In the genomic region with DNA sequence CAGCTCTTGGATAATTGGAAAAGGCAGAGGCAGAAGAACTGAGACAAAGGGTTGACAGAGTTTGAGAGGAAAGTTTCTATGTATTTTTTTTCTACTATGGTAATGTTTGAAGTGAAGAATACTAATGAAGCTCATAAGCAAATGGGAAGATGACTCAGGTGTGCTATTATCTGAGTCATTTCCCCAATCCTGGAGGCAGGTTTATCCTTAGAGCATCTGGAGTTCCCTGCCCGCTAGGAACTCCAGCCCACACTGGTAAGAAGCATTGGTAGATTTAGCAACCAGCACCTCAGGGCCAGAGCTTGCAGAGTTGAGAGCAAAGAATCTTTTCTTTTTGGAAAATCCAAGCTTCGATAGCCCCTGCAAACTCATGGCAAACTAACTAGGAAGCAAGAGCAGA, we compare ENCODE assay signal across 19 cellular contexts. TPM values are rescaled to one million over a fixed set of nuclear protein-coding genes. Genes with fewer than 3 reads are reported as not detected.
DNase-seq lines count a peak whose midpoint lies in the region; ATAC-seq and TF ChIP-seq lines count a peak whose summit lies in the region.
"Had no signal": no experiment of that assay in that cellular context is flagged by ENCODE, and none has a peak within 500 bp of the region (broad histone marks: within the 10 kb centered on the region; RNA-seq: fewer than 3 reads in every experiment).

No MANE protein-coding gene starts in this region.

- H3K36me3 ChIP-seq in RWPE2 (ENCODE audit: low read depth): no peaks in the 10 kb centered on the region
- H3K36me3 ChIP-seq in OCI-LY7 (ENCODE audit: insufficient read depth, low read length): peaks cover 22% of the 10 kb centered on the region
- H3K36me3 ChIP-seq: right lobe of liver, uterus had no signal

- no peaks in the 10 kb centered on the region for H3K27me3 ChIP-seq in RWPE2 (ENCODE audit: insufficient read depth, poor library complexity, severe bottlenecking)
- H3K27me3 ChIP-seq: right lobe of liver, uterus had no signal

- TF ChIP-seq CTCF in RWPE2 (IDR thresholded peaks at IDR 0.05; ENCODE audit: poor library complexity, severe bottlenecking): no peak
- TF ChIP-seq CTCF in OCI-LY7 (conservative IDR thresholded peaks at IDR 0.05; ENCODE audit: low read length): no peak

- no peak for ATAC-seq in activated T-cell treated with anti-CD3 and anti-CD28 coated beads, Interleukin-2, amount 50 U/mL, for 72 hours (replicated peaks in 1 of 2)
- ATAC-seq in RWPE2 (ENCODE audit: low read depth): peak; percentile 85
- ATAC-seq in esophagus mucosa: peak; percentile 72
- no peak for ATAC-seq in stimulated activated memory B cell treated with anti-CD40 and anti-IgM and Interleukin-4, amounts not matched to agents 10 μg/mL and 1 μg/mL and 100 μg/mL, for 72 hours
- ATAC-seq in HG03108 (IDR thresholded peaks at IDR 0.05; ENCODE audit: unreplicated experiment): no peak
- ATAC-seq: activated CD4-positive, alpha-beta T cell treated with anti-CD3 and anti-CD28 coated beads for 36 hours; effector memory CD8-positive, alpha-beta T cell; right lobe of liver had no signal

- H3K79me2 ChIP-seq in OCI-LY7 (ENCODE audit: insufficient read depth, low read depth, low read length): no peaks in the 10 kb centered on the region

- no peak for DNase-seq in activated T-cell treated with anti-CD3 and anti-CD28 coated beads, Interleukin-2, amount 50 U/mL, for 72 hours
- no peak for DNase-seq in activated T-cell treated with anti-CD3 and anti-CD28 coated beads, Interleukin-2, amount 50 U/mL, for 48 hours
- no peak for DNase-seq in RWPE2 (ENCODE audit: low spot score)
- DNase-seq in DMS153 treated with DMSO at 0.1 percent for 48 hours (lab: John Stamatoyannopoulos, UW; ENCODE audit: unreplicated experiment): no peak
- DNase-seq in OCI-LY7 (ENCODE audit: low spot score): no peak
- DNase-seq: activated CD4-positive, alpha-beta T cell treated with anti-CD3 and anti-CD28 coated beads for 36 hours; activated T-cell treated with anti-CD3 and anti-CD28 coated beads for 4 hours; CD8-positive, alpha-beta memory T cell; effector memory CD8-positive, alpha-beta T cell; hippocampal formation; midbrain; NCI-H187 treated with DMSO at 0.1 percent for 48 hours; right lobe of liver; SIG-M5; T1000; uterus had no signal

- H3K27me3 Mint-ChIP-seq in activated T-cell treated with anti-CD3 and anti-CD28 coated beads, Interleukin-2, amount 50 U/mL, for 72 hours (ENCODE audit: low read depth): no peaks in the 10 kb centered on the region
- H3K27me3 Mint-ChIP-seq in stimulated activated memory B cell treated with anti-CD40 and anti-IgM and Interleukin-4, amounts not matched to agents 10 μg/mL and 1 μg/mL and 100 μg/mL, for 72 hours: no peaks in the 10 kb centered on the region
- H3K27me3 Mint-ChIP-seq: activated CD4-positive, alpha-beta T cell treated with anti-CD3 and anti-CD28 coated beads for 36 hours; effector memory CD8-positive, alpha-beta T cell had no signal

- H2AFZ ChIP-seq in OCI-LY7 (ENCODE audit: low read length): no peak overlapping the region

- no peak overlapping the region for H3K4me3 Mint-ChIP-seq in activated T-cell treated with anti-CD3 and anti-CD28 coated beads, Interleukin-2, amount 50 U/mL, for 72 hours
- H3K4me3 Mint-ChIP-seq in stimulated activated memory B cell treated with anti-CD40 and anti-IgM and Interleukin-4, amounts not matched to agents 10 μg/mL and 1 μg/mL and 100 μg/mL, for 72 hours: no peak overlapping the region
- H3K4me3 Mint-ChIP-seq: activated CD4-positive, alpha-beta T cell treated with anti-CD3 and anti-CD28 coated beads for 36 hours; effector memory CD8-positive, alpha-beta T cell had no signal

- H3K9me3 ChIP-seq in RWPE2 (ENCODE audit: severe bottlenecking) (no peaks in the 10 kb centered on the region), OCI-LY7 (ENCODE audit: low read length) (no peaks in the 10 kb centered on the region)
- H3K9me3 ChIP-seq: right lobe of liver, uterus had no signal

- no peaks in the 10 kb centered on the region for H4K20me1 ChIP-seq in OCI-LY7 (ENCODE audit: insufficient read depth, low read length)

- H3K9me3 Mint-ChIP-seq in activated T-cell treated with anti-CD3 and anti-CD28 coated beads, Interleukin-2, amount 50 U/mL, for 72 hours: no peaks in the 10 kb centered on the region
- H3K9me3 Mint-ChIP-seq in stimulated activated memory B cell treated with anti-CD40 and anti-IgM and Interleukin-4, amounts not matched to agents 10 μg/mL and 1 μg/mL and 100 μg/mL, for 72 hours: no peaks in the 10 kb centered on the region
- H3K9me3 Mint-ChIP-seq: CD8-positive, alpha-beta memory T cell; effector memory CD8-positive, alpha-beta T cell had no signal

- H3K27ac Mint-ChIP-seq in activated T-cell treated with anti-CD3 and anti-CD28 coated beads, Interleukin-2, amount 50 U/mL, for 72 hours: peak overlapping the region; percentile 80
- H3K27ac Mint-ChIP-seq in stimulated activated memory B cell treated with anti-CD40 and anti-IgM and Interleukin-4, amounts not matched to agents 10 μg/mL and 1 μg/mL and 100 μg/mL, for 72 hours: peak overlapping the region; percentile 27

- H3K9me2 ChIP-seq in OCI-LY7 (ENCODE audit: insufficient read depth, low read length): no peaks in the 10 kb centered on the region

- H3K4me3 ChIP-seq in RWPE2 (ENCODE audit: severe bottlenecking) (no peak overlapping the region), OCI-LY7 (ENCODE audit: low read depth, low read length, poor library complexity, severe bottlenecking) (no peak overlapping the region)
- H3K4me3 ChIP-seq: right lobe of liver, uterus had no signal

- POLR2A ChIA-PET in OCI-LY7 (lab: Charles Lee): interaction anchor here (0.6 kb wide), 1 partner anchor 27 kb away, joined by 3 read pairs; no protein-coding TSS in a partner anchor

- H3K36me3 Mint-ChIP-seq in activated T-cell treated with anti-CD3 and anti-CD28 coated beads, Interleukin-2, amount 50 U/mL, for 72 hours (ENCODE audit: insufficient read depth in 2 of 2): peaks cover 0 to 10% of the 10 kb centered on the region in 2 donors
- H3K36me3 Mint-ChIP-seq in stimulated activated memory B cell treated with anti-CD40 and anti-IgM and Interleukin-4, amounts not matched to agents 10 μg/mL and 1 μg/mL and 100 μg/mL, for 72 hours: peaks cover 19% of the 10 kb centered on the region

- CTCF ChIA-PET in OCI-LY7 (lab: Charles Lee; ENCODE audit: unreplicated experiment): no interaction called here

- H3K4me1 ChIP-seq in RWPE2 (ENCODE audit: insufficient read depth, poor library complexity, severe bottlenecking) (peaks cover 9% of the 10 kb centered on the region), OCI-LY7 (ENCODE audit: insufficient read depth, low read length, poor library complexity, severe bottlenecking) (no peaks in the 10 kb centered on the region)
- H3K4me1 ChIP-seq: right lobe of liver, uterus had no signal

- peaks cover 44% of the 10 kb centered on the region for H3K4me1 Mint-ChIP-seq in activated T-cell treated with anti-CD3 and anti-CD28 coated beads, Interleukin-2, amount 50 U/mL, for 72 hours (ENCODE audit: low read depth)
- no peaks in the 10 kb centered on the region for H3K4me1 Mint-ChIP-seq in stimulated activated memory B cell treated with anti-CD40 and anti-IgM and Interleukin-4, amounts not matched to agents 10 μg/mL and 1 μg/mL and 100 μg/mL, for 72 hours

- no peak overlapping the region for H3K4me2 ChIP-seq in OCI-LY7 (ENCODE audit: low read length)

- BruUV-seq in OCI-LY7 (replicated peaks; lab: Mats Ljungman, UMichigan): no TSS peak

- peak overlapping the region; percentile 60 for H3K27ac ChIP-seq in RWPE2 (ENCODE audit: poor library complexity, severe bottlenecking)
- no peak overlapping the region for H3K27ac ChIP-seq in OCI-LY7 (ENCODE audit: low read depth, low read length, poor library complexity, severe bottlenecking)
- H3K27ac ChIP-seq: right lobe of liver, uterus had no signal

- intact Hi-C loops in OCI-LY7 (cut with micrococcal nuclease; ENCODE audit: unreplicated experiment): no loop called here

RNA-seq across cellular contexts. Expression of a gene that starts 55.2 kb away (rescaled TPM):
- total RNA-seq in activated T-cell treated with anti-CD3 and anti-CD28 coated beads, Interleukin-2, amount 50 U/mL, for 72 hours: 10 to 100 TPM; 65.2 to 71.0 TPM
- total RNA-seq in esophagus mucosa (9.3 TPM), OCI-LY7 (2022) (34.7 and 37.1 TPM in 2 replicates)
- total RNA-seq in OCI-LY7 (2014; rRNA removed; shearing (Covaris generic)): 24.9 and 27.0 TPM in 2 replicates

Comparison
In these comparisons a context has a peak if more than half of its experiments do, and no peak if none do; other contexts are left out.
1. ATAC-seq: peak in RWPE2 (single experiment) and esophagus mucosa (single experiment); none in activated T-cell treated with anti-CD3 and anti-CD28 coated beads, Interleukin-2, amount 50 U/mL, for 72 hours (0 of 2), stimulated activated memory B cell treated with anti-CD40 and anti-IgM and Interleukin-4, amounts not matched to agents 10 μg/mL and 1 μg/mL and 100 μg/mL, for 72 hours (single experiment) and HG03108 (single experiment).